12 cellular contexts compared by ENCODE assay signal in the genomic region with DNA sequence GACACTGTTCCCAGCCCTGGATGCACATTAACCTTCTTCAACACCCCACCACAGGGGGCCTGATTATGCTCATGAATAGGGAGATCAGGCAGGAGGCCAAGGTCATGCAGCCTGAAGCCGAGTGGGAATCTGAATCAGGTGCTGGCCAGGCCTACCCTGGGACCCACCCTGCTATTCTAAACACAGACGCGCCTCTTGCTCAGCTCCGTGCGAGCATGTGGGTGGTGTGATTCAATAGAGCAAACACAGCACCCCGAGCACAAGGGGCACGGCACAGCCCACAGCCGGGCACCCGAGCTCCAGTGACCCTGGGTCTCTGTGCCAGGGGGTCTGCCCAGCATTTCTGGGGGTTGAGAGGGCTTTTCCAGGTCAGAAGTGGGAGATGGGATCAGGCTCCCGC. TPM values are rescaled to one million over a fixed set of nuclear protein-coding genes. Genes with fewer than 3 reads are reported as not detected.
DNase-seq lines count a peak whose midpoint lies in the region; ATAC-seq, FAIRE-seq and TF ChIP-seq lines count a peak whose summit lies in the region.
"Had no signal": no experiment of that assay in that cellular context is flagged by ENCODE, and none has a peak within 500 bp of the region (broad histone marks: within the 10 kb centered on the region; RNA-seq: fewer than 3 reads in every experiment).

No MANE protein-coding gene starts in this region.

- DNase-seq in A549 (ENCODE audit: low read depth in 1 of 2, low spot score in 1 of 2) = peak; percentile 18 to 42
- DNase-seq in bronchial epithelial cell (ENCODE audit: low read depth) = peak; percentile 18
- DNase-seq in mucosa of descending colon = peak in 1 of 3 donors; percentile 22
- DNase-seq in AG20443 (ENCODE audit: low spot score) = no peak
- no peak for DNase-seq in T1000 (lab: John Stamatoyannopoulos, UW)
- no peak for DNase-seq in iPS-NIHi7 (ENCODE audit: extremely low spot score)
- DNase-seq: NK-92 treated with Interleukin-12 subunit alpha and Interleukin-12 subunit beta, amount 100 ng/mL, for 24 hours had no signal

- ATAC-seq in A549 = peak; percentile 48 to 74
- peak; percentile 75 for ATAC-seq in mucosa of descending colon
- ATAC-seq in GM21515 (IDR thresholded peaks at IDR 0.05; ENCODE audit: unreplicated experiment) = no peak

- intact Hi-C loops in mucosa of descending colon (cut with DNase I, micrococcal nuclease) = no loop called here

- peak overlapping the region; percentile 51 to 79; a peak in 5 of 6 replicates for H3K27ac ChIP-seq in A549
- H3K27ac ChIP-seq in HEK293 (ENCODE audit: extremely low read depth, low read depth, low read length) = no peak overlapping the region

- H3K4me3 ChIP-seq in A549 (no peak overlapping the region), HEK293 (ENCODE audit: low read depth, low read length) (no peak overlapping the region), bronchial epithelial cell (ENCODE audit: low read depth, low read length) (no peak overlapping the region), mucosa of descending colon (no peak overlapping the region)

- H3K36me3 ChIP-seq in HEK293 (ENCODE audit: control insufficient read depth in 2 of 2, insufficient read depth in 1 of 2, low read length in 2 of 2) (no peaks in the 10 kb centered on the region), bronchial epithelial cell (ENCODE audit: control insufficient read depth, insufficient read depth, low read length) (no peaks in the 10 kb centered on the region), mucosa of descending colon (ENCODE audit: low read depth) (no peaks in the 10 kb centered on the region)

- POLR2A ChIA-PET in A549 (lab: Yijun Ruan, JAX) = no interaction called here
- POLR2A ChIA-PET in HEK293 (lab: Yijun Ruan, JAX) = no interaction called here

- H3K4me1 ChIP-seq in A549 (peaks cover 41% of the 10 kb centered on the region), HEK293 (ENCODE audit: control insufficient read depth, insufficient read depth, low read length) (no peaks in the 10 kb centered on the region), mucosa of descending colon (ENCODE audit: low read depth) (peaks cover 2% of the 10 kb centered on the region)

- H3K9me3 ChIP-seq in A549 (no peaks in the 10 kb centered on the region), HEK293 (ENCODE audit: control insufficient read depth, insufficient read depth, low read depth, low read length) (no peaks in the 10 kb centered on the region), mucosa of descending colon (no peaks in the 10 kb centered on the region)

- no peak; a peak in 1 of 5 replicates for TF ChIP-seq EP300 in A549 (IDR thresholded peaks at IDR 0.05)

- H3K27me3 ChIP-seq in bronchial epithelial cell (ENCODE audit: control insufficient read depth, insufficient read depth, low read length) = peaks cover 22% of the 10 kb centered on the region

- no peak for TF ChIP-seq POLR2A in A549 (IDR thresholded peaks at IDR 0.05; ENCODE audit: low read length)

- FAIRE-seq in A549 (lab: Jason Lieb, UNC) (peak; percentile 28), bronchial epithelial cell (lab: Jason Lieb, UNC) (no peak)
- FAIRE-seq: A204.1, GM18507 had no signal

- CTCF ChIA-PET in A549 (lab: Yijun Ruan, JAX) (interaction anchor here (0.8 to 1.6 kb wide), 4 partner anchors 15 to 68 kb away, joined by 3 to 7 read pairs (median 4); no protein-coding TSS in a partner anchor), HEK293 (lab: Yijun Ruan, JAX) (interaction anchor here (1.5 kb wide), 1 partner anchor 56 kb away, joined by 5 read pairs; no protein-coding TSS in a partner anchor)

- peak overlapping the region; percentile 59 for H3K4me2 ChIP-seq in A549

- WGBS in A549 (ENCODE audit: missing lambda C conversion rate) = 21% methylated on average over 7 of the region's 10 CpGs

- TF ChIP-seq CTCF in A549 (IDR thresholded peaks at IDR 0.05) (no peak), HEK293 (tag by site-specific recombination; IDR thresholded peaks at IDR 0.05) (no peak), bronchial epithelial cell (IDR thresholded peaks at IDR 0.05; ENCODE audit: insufficient read depth, low read length, severe bottlenecking) (no peak), mucosa of descending colon (IDR thresholded peaks at IDR 0.05) (no peak)

- TF ChIP-seq RAD21 in A549 (conservative IDR thresholded peaks at IDR 0.05 in 1 of 2, IDR thresholded peaks at IDR 0.05 in 1 of 2) = no peak

TF ChIP-seq in A549, 52 proteins besides CTCF, POLR2A, EP300 and RAD21:
- TF ChIP-seq FOSL2 (IDR thresholded peaks at IDR 0.05) = no peak
- 0 out of 2 replicates have a peak, but pooled peaks have one; percentile 17 for TF ChIP-seq FOSL2 (CRISPR knock-in tag; IDR thresholded peaks at IDR 0.05)
- TF ChIP-seq, protein P1, sequence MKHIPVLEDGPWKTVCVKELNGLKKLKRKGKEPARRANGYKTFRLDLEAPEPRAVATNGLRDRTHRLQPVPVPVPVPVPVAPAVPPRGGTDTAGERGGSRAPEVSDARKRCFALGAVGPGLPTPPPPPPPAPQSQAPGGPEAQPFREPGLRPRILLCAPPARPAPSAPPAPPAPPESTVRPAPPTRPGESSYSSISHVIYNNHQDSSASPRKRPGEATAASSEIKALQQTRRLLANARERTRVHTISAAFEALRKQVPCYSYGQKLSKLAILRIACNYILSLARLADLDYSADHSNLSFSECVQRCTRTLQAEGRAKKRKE (CRISPR knock-in tag; IDR thresholded peaks at IDR 0.05; ENCODE audit: low read depth) = no peak
- TF ChIP-seq EHF (CRISPR knock-in tag; IDR thresholded peaks at IDR 0.05) = no peak

TF ChIP-seq in HEK293, 187 proteins besides CTCF, POLR2A, EP300 and RAD21:
- TF ChIP-seq KLF1 (tag by site-specific recombination; IDR thresholded peaks at IDR 0.05) (peak; percentile 43; the same call in 1 of the 2 replicates), ZNF558 (tag by site-specific recombination; IDR thresholded peaks at IDR 0.05) (no peak)

RNA-seq across cellular contexts. Expression of a gene that starts 24.6 kb away (rescaled TPM):
- polyA plus RNA-seq in A549 (2011; rRNA removed) (0.56 and 0.70 TPM in 2 replicates), A549 (2017; fragmentation: RNase III; extraction: RNeasy Plus Mini Kit Qiagen cat#74134 plus additional on column Dnase treatment) (1.2 to 1.6 TPM (median 1.5 TPM) in 3 replicates)
- 0.45 and 0.74 TPM in 2 replicates for polyA plus RNA-seq in A549 (2012; cell fraction: cytosol; rRNA removed)
- polyA plus RNA-seq in A549 (2012; cell fraction: nucleus; rRNA removed) = 3.3 and 3.5 TPM in 2 replicates
- polyA minus RNA-seq in A549 (2011; rRNA and poly(A)+ RNA removed) = 0.50 and 0.58 TPM in 2 replicates
- total RNA-seq in bronchial epithelial cell (under 0.01 TPM in 2 replicates), mucosa of descending colon (1 to 10 TPM in 2 of 3 donors, under 1 TPM in 1; 0.70 to 2.2 (median 1.6) TPM)
- polyA plus RNA-seq: CD14-positive monocyte had no signal

Comparison
In these comparisons a context has a peak if more than half of its experiments do, and no peak if none do; other contexts are left out.
1. DNase-seq: peak in A549 (2 of 2) and bronchial epithelial cell (single experiment); none in AG20443 (single experiment), T1000 (single experiment) and iPS-NIHi7 (single experiment).